Comparison of ENCODE assay signal across 10 cellular contexts in genomic region chr17:79779088-79779529, GRCh38. TPM values are rescaled to one million over a fixed set of nuclear protein-coding genes. Genes with fewer than 3 reads are reported as not detected.
DNase-seq lines count a peak whose midpoint lies in the region; ATAC-seq and TF ChIP-seq lines count a peak whose summit lies in the region.
"Had no signal": no experiment of that assay in that cellular context is flagged by ENCODE, and none has a peak within 500 bp of the region (broad histone marks: within the 10 kb centered on the region; RNA-seq: fewer than 3 reads in every experiment).

No MANE protein-coding gene starts in this region.

- intact Hi-C loops in activated CD8-positive, alpha-beta T cell treated with anti-CD3 and anti-CD28 coated beads for 36 hours (cut with micrococcal nuclease): no loop called here

- H3K36me3 ChIP-seq in iPS-20b (ENCODE audit: insufficient read depth, low read depth, low read length) (peaks cover 50% of the 10 kb centered on the region), thoracic aorta (no peaks in the 10 kb centered on the region)
- H3K36me3 ChIP-seq: Peyer's patch had no signal

- H3K9me3 ChIP-seq in iPS-20b (ENCODE audit: insufficient read depth, low read depth, low read length) (no peaks in the 10 kb centered on the region), thoracic aorta (no peaks in the 10 kb centered on the region)
- H3K9me3 ChIP-seq: Peyer's patch had no signal

- H3K4me3 Mint-ChIP-seq in activated naive CD4-positive, alpha-beta T cell treated with anti-CD3 and anti-CD28 coated beads, Interleukin-2, amount 50 U/mL, for 24 hours: peak overlapping the region; percentile 77
- peak overlapping the region; percentile 86 for H3K4me3 Mint-ChIP-seq in activated CD8-positive, alpha-beta T cell treated with anti-CD3 and anti-CD28 coated beads for 36 hours

- peaks cover 22% of the 10 kb centered on the region for H3K4me1 Mint-ChIP-seq in activated naive CD4-positive, alpha-beta T cell treated with anti-CD3 and anti-CD28 coated beads, Interleukin-2, amount 50 U/mL, for 24 hours
- peaks cover 34% of the 10 kb centered on the region for H3K4me1 Mint-ChIP-seq in activated CD8-positive, alpha-beta T cell treated with anti-CD3 and anti-CD28 coated beads for 36 hours (ENCODE audit: low read depth)

- peaks cover 25% of the 10 kb centered on the region; the same call in 1 of the 2 replicates for H3K27me3 ChIP-seq in iPS-20b (ENCODE audit: insufficient read depth, low read length)
- peaks cover 15% of the 10 kb centered on the region for H3K27me3 ChIP-seq in thoracic aorta (replicated peaks; ENCODE audit: insufficient read depth)

- peak overlapping the region; percentile 91; the same call in 1 of the 2 replicates for H3K9ac ChIP-seq in iPS-20b (ENCODE audit: low read depth, low read length)

- no peak for DNase-seq in activated naive CD4-positive, alpha-beta T cell treated with anti-CD3 and anti-CD28 coated beads, Interleukin-2, amount 50 U/mL, for 16 hours
- DNase-seq in activated CD8-positive, alpha-beta T cell treated with anti-CD3 and anti-CD28 coated beads for 36 hours: no peak
- DNase-seq in thoracic aorta (ENCODE audit: low spot score): no peak
- DNase-seq in stimulated activated CD4-positive, alpha-beta T cell treated with anti-CD3 and anti-CD28 coated beads, Interleukin-2, amount 100 ng/mL, for 24 hours: no peak
- DNase-seq in stimulated activated CD4-positive, alpha-beta T cell treated with anti-CD3 and anti-CD28 coated beads, Interleukin-4, amount 100 ng/mL, for 24 hours: no peak
- DNase-seq in NOMO-1 treated with dmso at 0.1 percent for 144 hours (lab: John Stamatoyannopoulos, UW; ENCODE audit: unreplicated experiment): no peak
- DNase-seq: Peyer's patch had no signal

- TF ChIP-seq CTCF in activated CD8-positive, alpha-beta T cell treated with anti-CD3 and anti-CD28 coated beads for 36 hours (IDR thresholded peaks at IDR 0.05): no peak
- TF ChIP-seq CTCF in thoracic aorta (IDR thresholded peaks at IDR 0.05): no peak

- POLR2A ChIA-PET in activated CD8-positive, alpha-beta T cell treated with anti-CD3 and anti-CD28 coated beads for 36 hours (lab: Charles Lee): interaction anchor here (1.1 to 1.2 kb wide), 2 partner anchors 15 to 17 kb away, joined by 4 read pairs; partner anchors contain the start of gene CBX8

- peaks cover 59% of the 10 kb centered on the region for H3K27me3 Mint-ChIP-seq in activated naive CD4-positive, alpha-beta T cell treated with anti-CD3 and anti-CD28 coated beads, Interleukin-2, amount 50 U/mL, for 24 hours
- peaks cover 48% of the 10 kb centered on the region for H3K27me3 Mint-ChIP-seq in activated CD8-positive, alpha-beta T cell treated with anti-CD3 and anti-CD28 coated beads for 36 hours

- no peak for ATAC-seq in activated CD8-positive, alpha-beta T cell treated with anti-CD3 and anti-CD28 coated beads for 36 hours
- ATAC-seq in thoracic aorta (ENCODE audit: insufficient number of reproducible peaks, low FRiP score, low read depth): no peak

- H3K9me3 Mint-ChIP-seq in activated naive CD4-positive, alpha-beta T cell treated with anti-CD3 and anti-CD28 coated beads, Interleukin-2, amount 50 U/mL, for 24 hours: no peaks in the 10 kb centered on the region
- no peaks in the 10 kb centered on the region for H3K9me3 Mint-ChIP-seq in activated CD8-positive, alpha-beta T cell treated with anti-CD3 and anti-CD28 coated beads for 36 hours

- CTCF ChIA-PET in activated CD8-positive, alpha-beta T cell treated with anti-CD3 and anti-CD28 coated beads for 36 hours (lab: Charles Lee): interaction anchor here (0.7 to 2.7 kb wide), 3 partner anchors 8 to 37 kb away, joined by 3 to 9 read pairs (median 4); no protein-coding TSS in a partner anchor

- H3K27ac ChIP-seq in iPS-20b (ENCODE audit: low read length) (peak overlapping the region; percentile 32), thoracic aorta (no peak overlapping the region)
- H3K27ac ChIP-seq: Peyer's patch had no signal

- peak overlapping the region; percentile 79 for H3K4me3 ChIP-seq in iPS-20b (ENCODE audit: low read length)
- H3K4me3 ChIP-seq in thoracic aorta: peak overlapping the region; percentile 71

- H3K4me1 ChIP-seq in iPS-20b (ENCODE audit: insufficient read depth, low read length): peaks cover 15% of the 10 kb centered on the region
- peaks cover 7 to 14% of the 10 kb centered on the region in 2 donors for H3K4me1 ChIP-seq in thoracic aorta (ENCODE audit: control insufficient read depth in 1 of 2, low read depth in 2 of 2)

- peak overlapping the region; percentile 59 for H3K27ac Mint-ChIP-seq in activated naive CD4-positive, alpha-beta T cell treated with anti-CD3 and anti-CD28 coated beads, Interleukin-2, amount 50 U/mL, for 24 hours
- H3K27ac Mint-ChIP-seq in activated CD8-positive, alpha-beta T cell treated with anti-CD3 and anti-CD28 coated beads for 36 hours: no peak overlapping the region

- H3K36me3 Mint-ChIP-seq in activated naive CD4-positive, alpha-beta T cell treated with anti-CD3 and anti-CD28 coated beads, Interleukin-2, amount 50 U/mL, for 24 hours: no peaks in the 10 kb centered on the region
- H3K36me3 Mint-ChIP-seq in activated CD8-positive, alpha-beta T cell treated with anti-CD3 and anti-CD28 coated beads for 36 hours (ENCODE audit: low read depth): peaks cover 8% of the 10 kb centered on the region

RNA-seq across cellular contexts. Expression of gene CBX2, which starts 1.2 kb away (rescaled TPM):
- 1 to 10 TPM; 8.0 to 9.7 TPM for total RNA-seq in activated CD8-positive, alpha-beta T cell treated with anti-CD3 and anti-CD28 coated beads for 36 hours
- total RNA-seq in thoracic aorta: under 1 TPM in 1 of 2 donors, not detected in 1; 0.14 TPM

RNA-seq across cellular contexts. Expression of gene CBX8, which starts 17.8 kb away (rescaled TPM):
- total RNA-seq in activated CD8-positive, alpha-beta T cell treated with anti-CD3 and anti-CD28 coated beads for 36 hours: 1 to 10 TPM; 7.0 to 9.4 TPM
- total RNA-seq in thoracic aorta: 1 to 10 TPM in 1 of 2 donors, under 1 TPM in 1; 0.71 to 7.4 TPM

RNA-seq across cellular contexts. Expression of gene ENPP7, which starts 48.4 kb away (rescaled TPM):
- under 1 TPM in 1 of 2 experiments, not detected in 1; 0.16 TPM for total RNA-seq in activated CD8-positive, alpha-beta T cell treated with anti-CD3 and anti-CD28 coated beads for 36 hours
- not detected for total RNA-seq in thoracic aorta
- total RNA-seq: posterior vena cava had no signal

Comparison
In these comparisons a context has a peak if more than half of its experiments do, and no peak if none do; other contexts are left out.
1. RNA of gene CBX2, which starts 1.2 kb away (total RNA-seq): 8.0 to 9.7 TPM in activated CD8-positive, alpha-beta T cell treated with anti-CD3 and anti-CD28 coated beads for 36 hours; 0.14 TPM in thoracic aorta; every median in the first group is over 4 times any median in the second.